2 cellular contexts compared by ENCODE assay signal in the genomic region with DNA sequence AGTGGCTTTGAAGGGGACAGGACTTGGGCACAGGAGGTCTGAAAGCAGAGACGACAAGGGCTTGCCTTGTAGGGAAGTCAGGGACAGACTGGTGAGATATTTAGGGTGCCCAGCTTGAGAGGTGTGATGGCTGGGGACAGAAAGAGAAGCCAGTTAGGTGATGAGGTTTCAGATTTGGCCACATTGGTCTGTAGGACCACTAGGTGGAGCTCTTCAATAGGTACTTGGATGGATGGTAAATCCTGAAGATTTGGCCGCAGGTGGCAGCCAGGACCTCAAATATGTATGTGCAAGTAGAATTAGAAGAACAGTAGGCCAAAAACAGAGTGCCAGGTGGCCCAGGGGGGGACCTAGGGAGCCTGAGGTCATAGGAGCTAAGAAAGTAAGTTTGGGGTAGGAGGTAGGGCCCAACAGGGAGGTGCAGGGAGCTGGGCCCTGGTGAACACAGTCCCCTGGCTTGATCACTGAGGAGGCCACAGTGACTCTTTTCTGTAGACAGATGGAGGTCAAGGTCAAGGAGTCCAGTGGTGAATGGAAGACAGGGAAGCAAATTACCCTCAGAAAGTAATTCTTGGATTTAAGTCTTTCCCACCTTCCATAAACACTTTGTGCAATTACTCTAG.
TF ChIP-seq lines count a peak whose summit lies in the region.

No MANE protein-coding gene starts in this region.

TF ChIP-seq in HEK293, 187 proteins besides CTCF, POLR2A, EP300 and RAD21:
- 0 out of 2 replicates have a peak, but pooled peaks have one; percentile 17 for TF ChIP-seq SCRT2 (tag by site-specific recombination; IDR thresholded peaks at IDR 0.05)

TF ChIP-seq in HepG2, 621 proteins besides CTCF, POLR2A, EP300 and RAD21:
- TF ChIP-seq SMC3 (IDR thresholded peaks at IDR 0.05; ENCODE audit: low read length) (peak; percentile 10; the same call in 1 of the 2 replicates), STAG1 (CRISPR knock-in tag; IDR thresholded peaks at IDR 0.05) (peak; percentile 60)
